Comparison of ENCODE assay signal across 9 cellular contexts in the genomic region with DNA sequence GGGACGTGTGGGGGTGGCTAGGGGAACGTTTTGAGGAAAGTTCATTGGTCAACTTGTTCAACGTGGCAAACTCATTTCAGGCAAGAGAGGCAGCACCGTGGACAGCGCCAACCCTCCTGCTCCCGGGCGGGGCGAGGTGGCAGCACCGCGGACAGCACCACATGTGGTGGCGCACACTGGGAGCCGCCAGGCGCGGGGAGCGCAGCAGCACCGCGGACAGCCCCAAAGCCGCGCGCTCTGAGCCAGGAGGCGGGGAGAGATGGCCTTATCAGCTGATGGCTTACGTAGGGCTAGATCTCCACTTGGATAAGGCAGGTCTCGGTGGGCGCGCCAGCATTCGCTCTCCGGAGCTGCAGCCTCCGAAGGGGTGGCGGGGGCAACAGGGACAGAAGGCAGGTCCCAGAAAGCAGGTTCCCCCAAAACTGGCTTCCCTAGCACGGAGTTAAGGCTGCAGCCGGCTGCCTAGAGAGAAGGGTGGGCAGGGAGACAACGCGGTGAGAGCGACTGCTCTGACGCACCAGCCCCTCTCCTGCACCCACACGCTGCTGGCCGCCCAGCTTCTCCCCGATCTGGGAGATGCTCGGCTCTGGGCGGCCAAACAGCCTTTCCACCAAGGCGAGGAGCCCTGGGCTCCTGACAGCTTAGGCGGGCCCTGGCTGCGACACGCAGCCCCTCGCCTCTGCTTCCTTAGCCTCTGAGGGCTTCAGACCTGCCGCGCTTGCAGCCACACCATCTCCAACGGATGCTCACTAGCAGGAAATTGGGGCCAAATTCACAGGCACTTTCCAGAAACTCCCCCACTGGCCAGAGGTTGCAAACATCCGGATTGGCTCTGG. TPM values are rescaled to one million over a fixed set of nuclear protein-coding genes. Genes with fewer than 3 reads are reported as not detected.
DNase-seq lines count a peak whose midpoint lies in the region; TF ChIP-seq lines count a peak whose summit lies in the region.
"Had no signal": no experiment of that assay in that cellular context is flagged by ENCODE, and none has a peak within 500 bp of the region (broad histone marks: within the 10 kb centered on the region; RNA-seq: fewer than 3 reads in every experiment).

Gene HTR5A (plus strand): TSS at position 333 of the 836 bp plus-strand sequence. CDS start 576 bp downstream, outside the sequence.

- WGBS in liver = 7% methylated on average over 49 of the region's 49 CpGs

- H3K4me3 Mint-ChIP-seq in activated CD4-positive, alpha-beta memory T cell treated with anti-CD3 and anti-CD28 coated beads for 36 hours = no peak within 1 kb of the TSS

- no peaks in the 10 kb centered on the region for H3K4me1 Mint-ChIP-seq in activated CD4-positive, alpha-beta memory T cell treated with anti-CD3 and anti-CD28 coated beads for 36 hours (ENCODE audit: low read depth)
- H3K4me1 Mint-ChIP-seq: nephron had no signal

- peaks cover 0 to 12% (median 4%) of the 10 kb centered on the region in 4 donors for H3K27me3 ChIP-seq in liver (ENCODE audit: control insufficient read depth in 4 of 4, insufficient read depth in 4 of 4, low read length in 3 of 4)

- H3K9me3 Mint-ChIP-seq in activated CD4-positive, alpha-beta memory T cell treated with anti-CD3 and anti-CD28 coated beads for 36 hours = peaks cover 2% of the 10 kb centered on the region
- H3K9me3 Mint-ChIP-seq: nephron had no signal

- POLR2A ChIA-PET in HEK293T (lab: Yijun Ruan, JAX) = no interaction called here
- POLR2A ChIA-PET in activated CD4-positive, alpha-beta memory T cell treated with anti-CD3 and anti-CD28 coated beads for 36 hours (lab: Charles Lee) = no interaction called here

- in situ Hi-C loops in GM13977 (cut with MboI; ENCODE audit: low pct_unique_long_range_greater_than_20kb, low sequenced_read_pairs, unreplicated experiment) = no loop called here

- H3K9ac ChIP-seq in liver (ENCODE audit: low read depth in 1 of 2, low read length in 2 of 2) = no peak within 1 kb of the TSS

- no peak within 1 kb of the TSS for H3K4me3 ChIP-seq in liver (ENCODE audit: low read depth in 1 of 3, low read length in 3 of 3)

- peaks cover 40% of the 10 kb centered on the region for H3K27me3 Mint-ChIP-seq in activated CD4-positive, alpha-beta memory T cell treated with anti-CD3 and anti-CD28 coated beads for 36 hours

- H3K9me3 ChIP-seq in liver (ENCODE audit: control insufficient read depth in 4 of 4, low read length in 3 of 4) = no peaks in the 10 kb centered on the region

- H3K36me3 Mint-ChIP-seq in activated CD4-positive, alpha-beta memory T cell treated with anti-CD3 and anti-CD28 coated beads for 36 hours = no peaks in the 10 kb centered on the region

- CTCF ChIA-PET in HEK293T (lab: Yijun Ruan, JAX) = no interaction called here
- CTCF ChIA-PET in activated CD4-positive, alpha-beta memory T cell treated with anti-CD3 and anti-CD28 coated beads for 36 hours (lab: Charles Lee) = interaction anchor here (0.6 to 1.8 kb wide), 2 partner anchors 60 to 275 kb away, joined by 3 to 5 read pairs; no protein-coding TSS in a partner anchor

- H3K4me1 ChIP-seq in liver (ENCODE audit: control insufficient read depth in 4 of 4, insufficient read depth in 4 of 4, low read length in 3 of 4) = no peaks in the 10 kb centered on the region

- TF ChIP-seq CTCF in GM13977 (IDR thresholded peaks at IDR 0.05; ENCODE audit: extremely low read depth, insufficient read depth, missing control alignments) = no peak
- no peak for TF ChIP-seq CTCF in liver (IDR thresholded peaks at IDR 0.05; ENCODE audit: low read depth, low read length, missing input control)

- intact Hi-C loops in activated CD4-positive, alpha-beta memory T cell treated with anti-CD3 and anti-CD28 coated beads for 36 hours (cut with micrococcal nuclease) = loop anchor here (1.0 kb wide), 1 partner anchor 66 kb away; no protein-coding TSS in a partner anchor

- no peak within 1 kb of the TSS for H3K27ac ChIP-seq in liver (ENCODE audit: low read depth in 1 of 2, low read length in 2 of 2)

- DNase-seq in GM13977 (ENCODE audit: low spot score) = peak; percentile 93
- peak; percentile 96 for DNase-seq in HEK293T (ENCODE audit: extremely low spot score)
- DNase-seq in MV-4-11 (lab: John Stamatoyannopoulos, UW) = peak; percentile 53
- DNase-seq in activated CD4-positive, alpha-beta memory T cell treated with anti-CD3 and anti-CD28 coated beads for 36 hours = peak; percentile 88
- peak; percentile 77 to 91 for DNase-seq in dermis microvascular lymphatic vessel endothelial cell (ENCODE audit: low read depth in 2 of 2)
- DNase-seq in stimulated activated CD4-positive, alpha-beta T cell treated with anti-CD3 and anti-CD28 coated beads, TNF-alpha, amount 100 ng/mL, for 48 hours (ENCODE audit: low read depth in 3 of 3) = peak; percentile 68 to 71 (median 70)
- DNase-seq in DMS153 (lab: John Stamatoyannopoulos, UW) = no peak

- no peaks in the 10 kb centered on the region for H3K36me3 ChIP-seq in liver (ENCODE audit: control insufficient read depth in 4 of 4, insufficient read depth in 3 of 4, low read depth in 1 of 4, low read length in 3 of 4)

- H3K27ac Mint-ChIP-seq in activated CD4-positive, alpha-beta memory T cell treated with anti-CD3 and anti-CD28 coated beads for 36 hours = no peak within 1 kb of the TSS
- H3K27ac Mint-ChIP-seq: nephron had no signal

- peak; percentile 33 to 52 for TF ChIP-seq RAD21 in liver (IDR thresholded peaks at IDR 0.05)

TF ChIP-seq in HEK293T, 16 proteins besides CTCF, POLR2A, EP300 and RAD21:
- no peak for TF ChIP-seq PKNOX1 (IDR thresholded peaks at IDR 0.05)
- TF ChIP-seq CTBP1 (IDR thresholded peaks at IDR 0.05; ENCODE audit: borderline replicate concordance) = peak; percentile 78; the same call in 1 of the 2 replicates
- no peak for TF ChIP-seq FOXK2 (IDR thresholded peaks at IDR 0.05)
- TF ChIP-seq TARDBP (IDR thresholded peaks at IDR 0.05) = peak; percentile 17; the same call in 1 of the 2 replicates
- no peak for TF ChIP-seq ARNT (IDR thresholded peaks at IDR 0.05)
- no peak for TF ChIP-seq L3MBTL2 (conservative IDR thresholded peaks at IDR 0.05)
- TF ChIP-seq SP1 (IDR thresholded peaks at IDR 0.05) = no peak

TF ChIP-seq in liver, 16 proteins besides CTCF, POLR2A, EP300 and RAD21:
- TF ChIP-seq, protein P1, sequence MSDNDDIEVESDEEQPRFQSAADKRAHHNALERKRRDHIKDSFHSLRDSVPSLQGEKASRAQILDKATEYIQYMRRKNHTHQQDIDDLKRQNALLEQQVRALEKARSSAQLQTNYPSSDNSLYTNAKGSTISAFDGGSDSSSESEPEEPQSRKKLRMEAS (IDR thresholded peaks at IDR 0.05) = peak; percentile 72
- TF ChIP-seq SP1 (IDR thresholded peaks at IDR 0.05) (no peak), FOXA1 (IDR thresholded peaks at IDR 0.05) (no peak), REST (IDR thresholded peaks at IDR 0.05) (peak; percentile 100), JUND (IDR thresholded peaks at IDR 0.05) (no peak), TAF1 (conservative IDR thresholded peaks at IDR 0.05) (no peak), FOXA2 (IDR thresholded peaks at IDR 0.05) (no peak), EGR1 (IDR thresholded peaks at IDR 0.05; ENCODE audit: low read depth in 2 of 2) (no peak)
- TF ChIP-seq, protein P2, sequence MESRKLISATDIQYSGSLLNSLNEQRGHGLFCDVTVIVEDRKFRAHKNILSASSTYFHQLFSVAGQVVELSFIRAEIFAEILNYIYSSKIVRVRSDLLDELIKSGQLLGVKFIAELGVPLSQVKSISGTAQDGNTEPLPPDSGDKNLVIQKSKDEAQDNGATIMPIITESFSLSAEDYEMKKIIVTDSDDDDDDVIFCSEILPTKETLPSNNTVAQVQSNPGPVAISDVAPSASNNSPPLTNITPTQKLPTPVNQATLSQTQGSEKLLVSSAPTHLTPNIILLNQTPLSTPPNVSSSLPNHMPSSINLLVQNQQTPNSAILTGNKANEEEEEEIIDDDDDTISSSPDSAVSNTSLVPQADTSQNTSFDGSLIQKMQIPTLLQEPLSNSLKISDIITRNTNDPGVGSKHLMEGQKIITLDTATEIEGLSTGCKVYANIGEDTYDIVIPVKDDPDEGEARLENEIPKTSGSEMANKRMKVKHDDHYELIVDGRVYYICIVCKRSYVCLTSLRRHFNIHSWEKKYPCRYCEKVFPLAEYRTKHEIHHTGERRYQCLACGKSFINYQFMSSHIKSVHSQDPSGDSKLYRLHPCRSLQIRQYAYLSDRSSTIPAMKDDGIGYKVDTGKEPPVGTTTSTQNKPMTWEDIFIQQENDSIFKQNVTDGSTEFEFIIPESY (IDR thresholded peaks at IDR 0.05) = no peak

RNA-seq across cellular contexts. Expression of gene HTR5A, which starts in this region (rescaled TPM):
- not detected for total RNA-seq in activated CD4-positive, alpha-beta memory T cell treated with anti-CD3 and anti-CD28 coated beads for 36 hours
- not detected in 2 replicates for total RNA-seq in dermis microvascular lymphatic vessel endothelial cell
- total RNA-seq in liver = not detected
- not detected for polyA plus RNA-seq in liver

Comparison
In these comparisons a context has a peak if more than half of its experiments do, and no peak if none do; other contexts are left out.
1. Peak in DNase-seq in activated CD4-positive, alpha-beta memory T cell treated with anti-CD3 and anti-CD28 coated beads for 36 hours; RNA of the gene not detected or under 1 TPM.
2. Peak in DNase-seq in dermis microvascular lymphatic vessel endothelial cell; RNA of the gene not detected or under 1 TPM.